ENCODE assay signal across 11 cellular contexts in genomic region chr2:159111346-159111922, GRCh38.
A peak's percentile ranks its signal among the peaks of the same experiment; 100 is the strongest.
DNase-seq lines count a peak whose midpoint lies in the region; ATAC-seq and TF ChIP-seq lines count a peak whose summit lies in the region.
"Had no signal": no experiment of that assay in that cellular context is flagged by ENCODE, and none has a peak within 500 bp of the region (broad histone marks: within the 10 kb centered on the region; RNA-seq: fewer than 3 reads in every experiment).

No MANE protein-coding gene starts in this region.

- H4K20me1 ChIP-seq in GM23338 (replicated peaks; ENCODE audit: insufficient read depth), result no peaks in the 10 kb centered on the region
- no peaks in the 10 kb centered on the region for H4K20me1 ChIP-seq in OCI-LY7 (ENCODE audit: insufficient read depth, low read length)

- H3K4me3 ChIP-seq in GM23338 (no peak overlapping the region), OCI-LY7 (ENCODE audit: low read depth, low read length, poor library complexity, severe bottlenecking) (no peak overlapping the region), upper lobe of right lung (no peak overlapping the region)

- BruUV-seq in OCI-LY7 (replicated peaks; lab: Mats Ljungman, UMichigan), result no TSS peak

- H3K36me3 ChIP-seq in GM23338 (ENCODE audit: insufficient read depth) (no peaks in the 10 kb centered on the region), OCI-LY7 (ENCODE audit: insufficient read depth, low read length) (no peaks in the 10 kb centered on the region), upper lobe of right lung (no peaks in the 10 kb centered on the region)

- H3K79me2 ChIP-seq in GM23338 (replicated peaks; ENCODE audit: insufficient read depth), result no peaks in the 10 kb centered on the region
- H3K79me2 ChIP-seq in OCI-LY7 (ENCODE audit: insufficient read depth, low read depth, low read length), result no peaks in the 10 kb centered on the region

- H3K27me3 ChIP-seq in GM23338 (ENCODE audit: insufficient read depth) (no peaks in the 10 kb centered on the region), upper lobe of right lung (no peaks in the 10 kb centered on the region)

- H2AFZ ChIP-seq in GM23338, result no peak overlapping the region
- H2AFZ ChIP-seq in OCI-LY7 (ENCODE audit: low read length), result no peak overlapping the region

- H3K27ac Mint-ChIP-seq in GM23338, result no peak overlapping the region
- H3K27ac Mint-ChIP-seq in activated CD4-positive, alpha-beta memory T cell treated with anti-CD3 and anti-CD28 coated beads for 36 hours, result no peak overlapping the region
- H3K27ac Mint-ChIP-seq: activated T-helper 1 cell treated with anti-CD3 and anti-CD28 coated beads, Interleukin-12 subunit alpha, Interleukin-12 subunit beta, Interleukin-2, Interleukin-4 antibody, amounts not matched to agents 30 ng/mL and 10 ng/mL and 1 ng/mL, durations not matched to agents 14 hours and 24 hours and 36 hours had no signal

- H3K9me3 ChIP-seq in OCI-LY7 (ENCODE audit: low read length), result no peaks in the 10 kb centered on the region
- H3K9me3 ChIP-seq in upper lobe of right lung, result no peaks in the 10 kb centered on the region

- H3K4me1 Mint-ChIP-seq in GM23338, result no peaks in the 10 kb centered on the region
- no peaks in the 10 kb centered on the region for H3K4me1 Mint-ChIP-seq in activated CD4-positive, alpha-beta memory T cell treated with anti-CD3 and anti-CD28 coated beads for 36 hours (ENCODE audit: low read depth)

- TF ChIP-seq CTCF in GM23338 (conservative IDR thresholded peaks at IDR 0.05; ENCODE audit: low read depth in 2 of 2), result no peak
- TF ChIP-seq CTCF in OCI-LY7 (conservative IDR thresholded peaks at IDR 0.05; ENCODE audit: low read length), result no peak
- no peak for TF ChIP-seq CTCF in upper lobe of right lung (IDR thresholded peaks at IDR 0.05)

- DNase-seq in AG08395 (ENCODE audit: low spot score) (peak; percentile 50), GM23338 (ENCODE audit: low spot score) (no peak), amygdala (lab: John Stamatoyannopoulos, UW) (peak in 32 of 56 donors; percentile 6 to 74 (median 40)), hypothalamus (lab: John Stamatoyannopoulos, UW) (peak in 29 of 51 donors; percentile 8 to 66 (median 40)), OCI-LY7 (ENCODE audit: low spot score) (no peak), upper lobe of right lung (no peak)
- DNase-seq in activated CD4-positive, alpha-beta memory T cell treated with anti-CD3 and anti-CD28 coated beads for 36 hours, result no peak
- DNase-seq: DND-41, SHP77 treated with DMSO at 0.1 percent for 48 hours had no signal

- no peak overlapping the region for H3K27ac ChIP-seq in GM23338 (ENCODE audit: low read depth)
- no peak overlapping the region for H3K27ac ChIP-seq in OCI-LY7 (ENCODE audit: low read depth, low read length, poor library complexity, severe bottlenecking)
- H3K27ac ChIP-seq in upper lobe of right lung, result no peak overlapping the region

- CTCF ChIA-PET in OCI-LY7 (lab: Charles Lee; ENCODE audit: unreplicated experiment), result no interaction called here
- CTCF ChIA-PET in activated CD4-positive, alpha-beta memory T cell treated with anti-CD3 and anti-CD28 coated beads for 36 hours (lab: Charles Lee), result interaction anchor here (1.4 to 1.5 kb wide), 2 partner anchors 8 to 10 kb away, joined by 4 read pairs; no protein-coding TSS in a partner anchor

- no peaks in the 10 kb centered on the region for H3K9me3 Mint-ChIP-seq in GM23338
- no peaks in the 10 kb centered on the region for H3K9me3 Mint-ChIP-seq in activated CD4-positive, alpha-beta memory T cell treated with anti-CD3 and anti-CD28 coated beads for 36 hours
- H3K9me3 Mint-ChIP-seq: activated T-helper 1 cell treated with anti-CD3 and anti-CD28 coated beads, Interleukin-12 subunit alpha, Interleukin-12 subunit beta, Interleukin-2, Interleukin-4 antibody, amounts not matched to agents 30 ng/mL and 10 ng/mL and 1 ng/mL, durations not matched to agents 14 hours and 24 hours and 36 hours had no signal

- H3K9me2 ChIP-seq in GM23338 (ENCODE audit: insufficient read depth) (no peaks in the 10 kb centered on the region), OCI-LY7 (ENCODE audit: insufficient read depth, low read length) (no peaks in the 10 kb centered on the region)

- H3K4me2 ChIP-seq in GM23338 (no peak overlapping the region), OCI-LY7 (ENCODE audit: low read length) (no peak overlapping the region)

- peak; percentile 39; the same call in 2 of the 3 replicates for ATAC-seq in GM23338
- no peak for ATAC-seq in HG02588 (IDR thresholded peaks at IDR 0.05; ENCODE audit: unreplicated experiment)
- no peak for ATAC-seq in upper lobe of right lung

- no peaks in the 10 kb centered on the region for H3K27me3 Mint-ChIP-seq in GM23338 (ENCODE audit: insufficient read depth, low read depth, poor library complexity)
- H3K27me3 Mint-ChIP-seq in activated CD4-positive, alpha-beta memory T cell treated with anti-CD3 and anti-CD28 coated beads for 36 hours, result peaks cover 7% of the 10 kb centered on the region

- POLR2A ChIA-PET in OCI-LY7 (lab: Charles Lee), result no interaction called here
- POLR2A ChIA-PET in activated CD4-positive, alpha-beta memory T cell treated with anti-CD3 and anti-CD28 coated beads for 36 hours (lab: Charles Lee), result no interaction called here

- no peaks in the 10 kb centered on the region for H3K36me3 Mint-ChIP-seq in GM23338 (ENCODE audit: low read depth)
- no peaks in the 10 kb centered on the region for H3K36me3 Mint-ChIP-seq in activated CD4-positive, alpha-beta memory T cell treated with anti-CD3 and anti-CD28 coated beads for 36 hours

- no peak overlapping the region for H3K4me3 Mint-ChIP-seq in GM23338
- H3K4me3 Mint-ChIP-seq in activated CD4-positive, alpha-beta memory T cell treated with anti-CD3 and anti-CD28 coated beads for 36 hours, result no peak overlapping the region
- H3K4me3 Mint-ChIP-seq: activated T-helper 1 cell treated with anti-CD3 and anti-CD28 coated beads, Interleukin-12 subunit alpha, Interleukin-12 subunit beta, Interleukin-2, Interleukin-4 antibody, amounts not matched to agents 30 ng/mL and 10 ng/mL and 1 ng/mL, durations not matched to agents 14 hours and 24 hours and 36 hours had no signal

- H3F3A ChIP-seq in GM23338 (replicated peaks; ENCODE audit: low read depth), result no peaks in the 10 kb centered on the region

- H3K4me1 ChIP-seq in GM23338 (ENCODE audit: insufficient read depth) (no peaks in the 10 kb centered on the region), OCI-LY7 (ENCODE audit: insufficient read depth, low read length, poor library complexity, severe bottlenecking) (no peaks in the 10 kb centered on the region), upper lobe of right lung (peaks cover 23% of the 10 kb centered on the region)

- intact Hi-C loops in OCI-LY7 (cut with micrococcal nuclease; ENCODE audit: unreplicated experiment), result no loop called here
- intact Hi-C loops in upper lobe of right lung (cut with DNase I), result loop anchor here (10.0 kb wide), 1 partner anchor 57 kb away; no protein-coding TSS in a partner anchor
- intact Hi-C loops in activated CD4-positive, alpha-beta memory T cell treated with anti-CD3 and anti-CD28 coated beads for 36 hours (cut with micrococcal nuclease), result no loop called here

TF ChIP-seq in GM23338, 12 proteins besides CTCF, POLR2A, EP300 and RAD21 (continues in another document):
- TF ChIP-seq CREB1 (CRISPR knock-in tag; IDR thresholded peaks at IDR 0.05; ENCODE audit: low read depth) (no peak), EZH2phosphoT487 (IDR thresholded peaks at IDR 0.05; ENCODE audit: unreplicated experiment) (no peak), NANOG (IDR thresholded peaks at IDR 0.05; ENCODE audit: borderline replicate concordance) (no peak), POLR2AphosphoS5 (IDR thresholded peaks at IDR 0.05; ENCODE audit: low read depth) (no peak), ZNF114 (CRISPR knock-in tag; IDR thresholded peaks at IDR 0.05) (no peak)

Comparison
In these comparisons a context has a peak if more than half of its experiments do, and no peak if none do; other contexts are left out.
1. DNase-seq: peak in AG08395 (single experiment), amygdala (32 of 56) and hypothalamus (29 of 51); none in GM23338 (single experiment), OCI-LY7 (single experiment), upper lobe of right lung (single experiment) and activated CD4-positive, alpha-beta memory T cell treated with anti-CD3 and anti-CD28 coated beads for 36 hours (single experiment).